In genomic region chr20:53621482-53622246, GRCh38 we compare ENCODE assay signal across 1 cellular context.
TF ChIP-seq lines count a peak whose summit lies in the region.

No MANE protein-coding gene starts in this region.

TF ChIP-seq in K562, 482 proteins besides CTCF, POLR2A, EP300 and RAD21 (continued from another document and continues in another):
- TF ChIP-seq TEAD4 (IDR thresholded peaks at IDR 0.05; ENCODE audit: low read length) (peak; percentile 57; the same call in 1 of the 2 replicates), TEAD4 (CRISPR knock-in tag; IDR thresholded peaks at IDR 0.05; ENCODE audit: borderline replicate concordance) (no peak), ZNF316 (IDR thresholded peaks at IDR 0.05) (peak; percentile 80), MAZ (CRISPR knock-in tag; conservative IDR thresholded peaks at IDR 0.05 in 1 of 2, IDR thresholded peaks at IDR 0.05 in 1 of 2) (0 out of 4 replicates have a peak, but pooled peaks of 1 of the 2 experiments have one; percentile 13), ATF6 (CRISPR knock-in tag; IDR thresholded peaks at IDR 0.05) (no peak), BRF2 (IDR thresholded peaks at IDR 0.05; ENCODE audit: borderline replicate concordance, insufficient read depth, insufficient read length) (no peak), JUNB (CRISPR knock-in tag; conservative IDR thresholded peaks at IDR 0.05) (no peak), POLR2H (tag; IDR thresholded peaks at IDR 0.05; ENCODE audit: low read depth) (0 out of 2 replicates have a peak, but pooled peaks have one; percentile 40), DACH1 (IDR thresholded peaks at IDR 0.05; ENCODE audit: partially characterized antibody) (peak; percentile 52), ZBTB11 (CRISPR knock-in tag; IDR thresholded peaks at IDR 0.05) (peak in 1 of 3 experiments; percentile 43; a peak in 2 of 6 replicates), NBN (IDR thresholded peaks at IDR 0.05; ENCODE audit: low read depth) (0 out of 2 replicates have a peak, but pooled peaks have one; percentile 52), MGA (IDR thresholded peaks at IDR 0.05) (no peak), SMARCE1 (IDR thresholded peaks at IDR 0.05) (peak; percentile 27; the same call in 1 of the 2 replicates), NFATC3 (IDR thresholded peaks at IDR 0.05) (peak; percentile 95), NR2C1 (IDR thresholded peaks at IDR 0.05) (no peak), NR2C1 (tag; IDR thresholded peaks at IDR 0.05) (peak; percentile 65), MEF2D (tag; conservative IDR thresholded peaks at IDR 0.05; ENCODE audit: low read depth) (0 out of 2 replicates have a peak, but pooled peaks have one; percentile 45), ZKSCAN1 (IDR thresholded peaks at IDR 0.05; ENCODE audit: low read depth, low read length) (no peak; the same call in 1 of the 2 replicates), JUND (IDR thresholded peaks at IDR 0.05; ENCODE audit: borderline replicate concordance, low read depth, low read length) (peak; percentile 51; the same call in 1 of the 2 replicates), JUND (tag; IDR thresholded peaks at IDR 0.05; ENCODE audit: borderline replicate concordance, low read depth, low read length) (peak; percentile 51; the same call in 2 of the 3 replicates), BCLAF1 (IDR thresholded peaks at IDR 0.05; ENCODE audit: borderline replicate concordance in 1 of 2, control insufficient read depth in 1 of 2, low read depth in 2 of 2, low read length in 1 of 2) (peak in 1 of 2 experiments; percentile 61; a peak in 1 of 4 replicates), NR2C2 (CRISPR knock-in tag; IDR thresholded peaks at IDR 0.05) (no peak), NR2C2 (tag; IDR thresholded peaks at IDR 0.05) (0 out of 2 replicates have a peak, but pooled peaks have one; percentile 14), ZNF561 (CRISPR knock-in tag; conservative IDR thresholded peaks at IDR 0.05) (0 out of 2 replicates have a peak, but pooled peaks have one; percentile 18)
- TF ChIP-seq, protein P1, sequence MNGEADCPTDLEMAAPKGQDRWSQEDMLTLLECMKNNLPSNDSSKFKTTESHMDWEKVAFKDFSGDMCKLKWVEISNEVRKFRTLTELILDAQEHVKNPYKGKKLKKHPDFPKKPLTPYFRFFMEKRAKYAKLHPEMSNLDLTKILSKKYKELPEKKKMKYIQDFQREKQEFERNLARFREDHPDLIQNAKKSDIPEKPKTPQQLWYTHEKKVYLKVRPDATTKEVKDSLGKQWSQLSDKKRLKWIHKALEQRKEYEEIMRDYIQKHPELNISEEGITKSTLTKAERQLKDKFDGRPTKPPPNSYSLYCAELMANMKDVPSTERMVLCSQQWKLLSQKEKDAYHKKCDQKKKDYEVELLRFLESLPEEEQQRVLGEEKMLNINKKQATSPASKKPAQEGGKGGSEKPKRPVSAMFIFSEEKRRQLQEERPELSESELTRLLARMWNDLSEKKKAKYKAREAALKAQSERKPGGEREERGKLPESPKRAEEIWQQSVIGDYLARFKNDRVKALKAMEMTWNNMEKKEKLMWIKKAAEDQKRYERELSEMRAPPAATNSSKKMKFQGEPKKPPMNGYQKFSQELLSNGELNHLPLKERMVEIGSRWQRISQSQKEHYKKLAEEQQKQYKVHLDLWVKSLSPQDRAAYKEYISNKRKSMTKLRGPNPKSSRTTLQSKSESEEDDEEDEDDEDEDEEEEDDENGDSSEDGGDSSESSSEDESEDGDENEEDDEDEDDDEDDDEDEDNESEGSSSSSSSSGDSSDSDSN (IDR thresholded peaks at IDR 0.05; ENCODE audit: borderline replicate concordance in 1 of 2, low read depth in 2 of 2, low read length in 2 of 2): no peak
- TF ChIP-seq, protein P2, sequence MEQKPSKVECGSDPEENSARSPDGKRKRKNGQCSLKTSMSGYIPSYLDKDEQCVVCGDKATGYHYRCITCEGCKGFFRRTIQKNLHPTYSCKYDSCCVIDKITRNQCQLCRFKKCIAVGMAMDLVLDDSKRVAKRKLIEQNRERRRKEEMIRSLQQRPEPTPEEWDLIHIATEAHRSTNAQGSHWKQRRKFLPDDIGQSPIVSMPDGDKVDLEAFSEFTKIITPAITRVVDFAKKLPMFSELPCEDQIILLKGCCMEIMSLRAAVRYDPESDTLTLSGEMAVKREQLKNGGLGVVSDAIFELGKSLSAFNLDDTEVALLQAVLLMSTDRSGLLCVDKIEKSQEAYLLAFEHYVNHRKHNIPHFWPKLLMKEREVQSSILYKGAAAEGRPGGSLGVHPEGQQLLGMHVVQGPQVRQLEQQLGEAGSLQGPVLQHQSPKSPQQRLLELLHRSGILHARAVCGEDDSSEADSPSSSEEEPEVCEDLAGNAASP (IDR thresholded peaks at IDR 0.05): no peak
